In genomic region chr11:47642099-47642855, GRCh38 we compare ENCODE assay signal across 1 cellular context.
TF ChIP-seq lines count a peak whose summit lies in the region.

TSS of gene MTCH2 (minus strand) at chr11:47642559. CDS start at chr11:47642465, 94 bp downstream.

TF ChIP-seq in HepG2, 621 proteins besides CTCF, POLR2A, EP300 and RAD21 (continued from another document and continues in another):
- peak; percentile 70; the same call in 1 of the 2 replicates for TF ChIP-seq LBX2 (CRISPR knock-in tag; IDR thresholded peaks at IDR 0.05; ENCODE audit: borderline replicate concordance)
- TF ChIP-seq AKAP8 (CRISPR knock-in tag; IDR thresholded peaks at IDR 0.05): peak; percentile 67; the same call in 1 of the 2 replicates
- peak; percentile 68 for TF ChIP-seq PPARG (CRISPR knock-in tag; conservative IDR thresholded peaks at IDR 0.05)
- 0 out of 2 replicates have a peak, but pooled peaks have one; percentile 21 for TF ChIP-seq HES4 (CRISPR knock-in tag; IDR thresholded peaks at IDR 0.05; ENCODE audit: borderline replicate concordance)
- TF ChIP-seq RCOR2 (CRISPR knock-in tag; IDR thresholded peaks at IDR 0.05): 0 out of 2 replicates have a peak, but pooled peaks have one; percentile 40
- TF ChIP-seq ZNF3 (CRISPR knock-in tag; IDR thresholded peaks at IDR 0.05): no peak
- TF ChIP-seq ATRX (CRISPR knock-in tag; IDR thresholded peaks at IDR 0.05; ENCODE audit: borderline replicate concordance): no peak
- TF ChIP-seq BCL3 (CRISPR knock-in tag; IDR thresholded peaks at IDR 0.05): peak; percentile 87; the same call in 1 of the 2 replicates
- TF ChIP-seq ZNF790 (CRISPR knock-in tag; IDR thresholded peaks at IDR 0.05; ENCODE audit: borderline replicate concordance): no peak; the same call in 1 of the 2 replicates
- TF ChIP-seq SRSF1 (optimal IDR thresholded peaks at IDR 0.05; ENCODE audit: low read depth, low read length): no peak
- peak; percentile 96 for TF ChIP-seq DMAP1 (CRISPR knock-in tag; IDR thresholded peaks at IDR 0.05)
- TF ChIP-seq DRAP1 (CRISPR knock-in tag; IDR thresholded peaks at IDR 0.05): peak; percentile 50
- TF ChIP-seq BHLHE40 (IDR thresholded peaks at IDR 0.05; ENCODE audit: low read length): peak; percentile 98
- 0 out of 2 replicates have a peak, but pooled peaks have one; percentile 15 for TF ChIP-seq FOSL2 (CRISPR knock-in tag; IDR thresholded peaks at IDR 0.05)
- peak; percentile 73 for TF ChIP-seq POGZ (CRISPR knock-in tag; IDR thresholded peaks at IDR 0.05)
- no peak for TF ChIP-seq TRAFD1 (CRISPR knock-in tag; IDR thresholded peaks at IDR 0.05; ENCODE audit: borderline replicate concordance)
- TF ChIP-seq MLXIP (CRISPR knock-in tag; IDR thresholded peaks at IDR 0.05; ENCODE audit: borderline replicate concordance): no peak
- no peak for TF ChIP-seq CHD4 (IDR thresholded peaks at IDR 0.05; ENCODE audit: borderline replicate concordance, low read length)
- TF ChIP-seq NFIB (CRISPR knock-in tag; IDR thresholded peaks at IDR 0.05; ENCODE audit: borderline replicate concordance): no peak
- no peak for TF ChIP-seq TOE1 (CRISPR knock-in tag; IDR thresholded peaks at IDR 0.05)
- TF ChIP-seq KDM4B (CRISPR knock-in tag; IDR thresholded peaks at IDR 0.05): no peak; the same call in 1 of the 2 replicates
- peak; percentile 62; the same call in 1 of the 2 replicates for TF ChIP-seq PHF20 (CRISPR knock-in tag; IDR thresholded peaks at IDR 0.05)
- TF ChIP-seq RXRA (CRISPR knock-in tag; IDR thresholded peaks at IDR 0.05): peak; percentile 74; the same call in 1 of the 2 replicates
- TF ChIP-seq PLRG1 (conservative IDR thresholded peaks at IDR 0.05): no peak
- peak; percentile 64 for TF ChIP-seq CREB1 (IDR thresholded peaks at IDR 0.05)
- TF ChIP-seq CREB1 (CRISPR knock-in tag; IDR thresholded peaks at IDR 0.05): no peak
- TF ChIP-seq ZBTB33 (CRISPR knock-in tag; IDR thresholded peaks at IDR 0.05): peak; percentile 24
- TF ChIP-seq ATF7-NPFF (CRISPR knock-in tag; IDR thresholded peaks at IDR 0.05; ENCODE audit: low read depth): peak; percentile 96; the same call in 1 of the 2 replicates
- peak; percentile 94 for TF ChIP-seq IKZF5 (CRISPR knock-in tag; IDR thresholded peaks at IDR 0.05)
- TF ChIP-seq ZBTB2 (CRISPR knock-in tag; IDR thresholded peaks at IDR 0.05; ENCODE audit: low read depth): peak; percentile 79; the same call in 1 of the 2 replicates
- TF ChIP-seq SETDB1 (CRISPR knock-in tag; IDR thresholded peaks at IDR 0.05; ENCODE audit: borderline replicate concordance): no peak
- peak; percentile 90 for TF ChIP-seq ZGPAT (CRISPR knock-in tag; IDR thresholded peaks at IDR 0.05)
- TF ChIP-seq ZHX2 (IDR thresholded peaks at IDR 0.05; ENCODE audit: low read depth): peak; percentile 73; the same call in 1 of the 2 replicates
- TF ChIP-seq ZHX2 (CRISPR knock-in tag; IDR thresholded peaks at IDR 0.05; ENCODE audit: borderline replicate concordance): 0 out of 2 replicates have a peak, but pooled peaks have one; percentile 42
